Comparison of ENCODE assay signal across 13 cellular contexts in genomic region chr7:47170516-47170915, GRCh38.
A peak's percentile ranks its signal among the peaks of the same experiment; 100 is the strongest.
DNase-seq lines count a peak whose midpoint lies in the region; ATAC-seq and TF ChIP-seq lines count a peak whose summit lies in the region.
"Had no signal": no experiment of that assay in that cellular context is flagged by ENCODE, and none has a peak within 500 bp of the region (broad histone marks: within the 10 kb centered on the region; RNA-seq: fewer than 3 reads in every experiment).

No MANE protein-coding gene starts in this region.

- H4K20me1 ChIP-seq in HCT116 (ENCODE audit: insufficient read depth) = no peaks in the 10 kb centered on the region

- DNase-seq in AG10803 (ENCODE audit: low read depth) (no peak), HCT116 (ENCODE audit: low read depth, low spot score) (no peak), astrocyte of the cerebellum (ENCODE audit: low read depth) (no peak), kidney epithelial cell (ENCODE audit: low read depth) (no peak), NCI-H146 (lab: John Stamatoyannopoulos, UW) (no peak), T1000 (lab: John Stamatoyannopoulos, UW) (no peak)
- DNase-seq: DND-41; KBM-7; left colon; SJCRH30; stimulated activated CD4-positive, alpha-beta T cell treated with anti-CD3 and anti-CD28 coated beads, Interleukin-4, amount 100 ng/mL, for 1 hour had no signal

- no peaks in the 10 kb centered on the region for H3K36me3 ChIP-seq in HCT116 (ENCODE audit: control insufficient read depth in 1 of 2, insufficient read depth in 2 of 2, low read length in 2 of 2)
- no peaks in the 10 kb centered on the region for H3K36me3 ChIP-seq in kidney epithelial cell (ENCODE audit: control insufficient read depth, insufficient read depth, low read length)
- no peaks in the 10 kb centered on the region for H3K36me3 ChIP-seq in gastroesophageal sphincter
- H3K36me3 ChIP-seq: SJCRH30 had no signal

- peak; percentile 53 for TF ChIP-seq CTCF in AG10803 (conservative IDR thresholded peaks at IDR 0.05; ENCODE audit: low read length)
- peak; percentile 23 to 51 (median 47); a peak in 5 of 6 replicates for TF ChIP-seq CTCF in HCT116 (IDR thresholded peaks at IDR 0.05 in 2 of 3, conservative IDR thresholded peaks at IDR 0.05 in 1 of 3; ENCODE audit: borderline replicate concordance in 1 of 3, insufficient read depth in 1 of 3, low read depth in 2 of 3, low read length in 2 of 3)
- peak; percentile 31 for TF ChIP-seq CTCF in astrocyte of the cerebellum (IDR thresholded peaks at IDR 0.05; ENCODE audit: low read depth, low read length, missing control alignments)
- peak; percentile 43 for TF ChIP-seq CTCF in kidney epithelial cell (IDR thresholded peaks at IDR 0.05; ENCODE audit: insufficient read depth, low read length, poor library complexity, severe bottlenecking)
- no peak for TF ChIP-seq CTCF in gastroesophageal sphincter (IDR thresholded peaks at IDR 0.05)

- no peak overlapping the region for H3K4me2 ChIP-seq in HCT116 (ENCODE audit: low read length)

- in situ Hi-C loops in astrocyte of the cerebellum (cut with HindIII; ENCODE audit: low sequenced_read_pairs) = no loop called here

- no peak overlapping the region for H3K27ac ChIP-seq in HCT116 (ENCODE audit: low read depth, low read length)
- H3K27ac ChIP-seq in gastroesophageal sphincter = no peak overlapping the region
- H3K27ac ChIP-seq: SJCRH30 had no signal

- no peak for TF ChIP-seq POLR2A in HCT116 (IDR thresholded peaks at IDR 0.05; ENCODE audit: borderline replicate concordance, extremely low read depth, insufficient read depth, insufficient read length)
- TF ChIP-seq POLR2A in gastroesophageal sphincter (IDR thresholded peaks at IDR 0.05) = no peak

- H3K9ac ChIP-seq in HCT116 (ENCODE audit: low read length) = no peak overlapping the region

- no peaks in the 10 kb centered on the region for H3K27me3 ChIP-seq in HCT116 (ENCODE audit: insufficient read depth, low read length)
- no peaks in the 10 kb centered on the region for H3K27me3 ChIP-seq in kidney epithelial cell (ENCODE audit: control insufficient read depth, insufficient read depth, low read length)
- H3K27me3 ChIP-seq in gastroesophageal sphincter = no peaks in the 10 kb centered on the region

- ATAC-seq in HCT116 (peak; percentile 66; the same call in 1 of the 2 replicates), GM21825 (IDR thresholded peaks at IDR 0.05; ENCODE audit: unreplicated experiment) (no peak), gastroesophageal sphincter (no peak)
- ATAC-seq: left colon had no signal

- no peaks in the 10 kb centered on the region for H3K9me2 ChIP-seq in HCT116 (ENCODE audit: insufficient read depth)

- TF ChIP-seq RAD21 in HCT116 (IDR thresholded peaks at IDR 0.05; ENCODE audit: low read depth) = peak; percentile 59

- no peak overlapping the region for H2AFZ ChIP-seq in HCT116 (ENCODE audit: low read depth, low read length, poor library complexity, severe bottlenecking)

- no peaks in the 10 kb centered on the region for H3K4me1 ChIP-seq in HCT116 (ENCODE audit: control insufficient read depth in 1 of 2, insufficient read depth in 2 of 2, low read length in 2 of 2)
- H3K4me1 ChIP-seq in gastroesophageal sphincter = no peaks in the 10 kb centered on the region
- H3K4me1 ChIP-seq: SJCRH30 had no signal

- POLR2A ChIA-PET in HCT116 (lab: Charles Lee) = no interaction called here

- TF ChIP-seq EP300 in gastroesophageal sphincter (IDR thresholded peaks at IDR 0.05) = no peak

- CTCF ChIA-PET in HCT116 (lab: Charles Lee) = interaction anchor here (1.5 kb wide), 1 partner anchor 70 kb away, joined by 4 read pairs; no protein-coding TSS in a partner anchor

- intact Hi-C loops in HCT116 (cut with micrococcal nuclease) = loop anchor here (10.0 kb wide), 1 partner anchor 1276 kb away; no protein-coding TSS in a partner anchor

- no TSS peak for BruUV-seq in HCT116 (replicated peaks; lab: Mats Ljungman, UMichigan)

- H3K4me3 ChIP-seq in AG10803 (ENCODE audit: low read length) = no peak overlapping the region
- H3K4me3 ChIP-seq in HCT116 (replicated peaks in 1 of 2; ENCODE audit: low read depth in 1 of 2, low read length in 2 of 2) = no peak overlapping the region
- no peak overlapping the region for H3K4me3 ChIP-seq in astrocyte of the cerebellum (ENCODE audit: low read depth, low read length)
- no peak overlapping the region for H3K4me3 ChIP-seq in kidney epithelial cell (ENCODE audit: low read depth, low read length)
- H3K4me3 ChIP-seq in gastroesophageal sphincter = no peak overlapping the region
- H3K4me3 ChIP-seq: SJCRH30 had no signal

- 100% methylated on average over 1 of the region's 1 CpG for WGBS in gastroesophageal sphincter (ENCODE audit: low coverage in 1 of 2), 2 donors

- H3K79me2 ChIP-seq in HCT116 (ENCODE audit: insufficient read depth, low read length) = no peaks in the 10 kb centered on the region

- RAD21 ChIA-PET in HCT116 (lab: Charles Lee; ENCODE audit: low non-redundant PET in 1 of 2, low total read pairs in 2 of 2, uncharacterized antibody in 2 of 2, unreplicated experiment in 2 of 2) = no interaction called here

- H3K9me3 ChIP-seq in HCT116 (ENCODE audit: control insufficient read depth in 1 of 2, insufficient read depth in 1 of 2, low read depth in 1 of 2, low read length in 2 of 2) (no peaks in the 10 kb centered on the region), gastroesophageal sphincter (no peaks in the 10 kb centered on the region)
- H3K9me3 ChIP-seq: SJCRH30 had no signal

TF ChIP-seq in HCT116, 20 proteins besides CTCF, POLR2A, EP300 and RAD21:
- no peak for TF ChIP-seq JUND (IDR thresholded peaks at IDR 0.05)
- no peak for TF ChIP-seq CBX3 (IDR thresholded peaks at IDR 0.05; ENCODE audit: low read depth)
- TF ChIP-seq POLR2AphosphoS5 (IDR thresholded peaks at IDR 0.05; ENCODE audit: low read depth, low read length) = no peak
- TF ChIP-seq ELF1 (IDR thresholded peaks at IDR 0.05; ENCODE audit: borderline replicate concordance, low read depth) = no peak
- no peak for TF ChIP-seq EGR1 (IDR thresholded peaks at IDR 0.05; ENCODE audit: low read depth)
- TF ChIP-seq YY1 (IDR thresholded peaks at IDR 0.05; ENCODE audit: extremely low read depth, insufficient replicate concordance, low read depth, low read length) = no peak
- no peak for TF ChIP-seq SRF (IDR thresholded peaks at IDR 0.05; ENCODE audit: low read depth)
- TF ChIP-seq, protein P1, sequence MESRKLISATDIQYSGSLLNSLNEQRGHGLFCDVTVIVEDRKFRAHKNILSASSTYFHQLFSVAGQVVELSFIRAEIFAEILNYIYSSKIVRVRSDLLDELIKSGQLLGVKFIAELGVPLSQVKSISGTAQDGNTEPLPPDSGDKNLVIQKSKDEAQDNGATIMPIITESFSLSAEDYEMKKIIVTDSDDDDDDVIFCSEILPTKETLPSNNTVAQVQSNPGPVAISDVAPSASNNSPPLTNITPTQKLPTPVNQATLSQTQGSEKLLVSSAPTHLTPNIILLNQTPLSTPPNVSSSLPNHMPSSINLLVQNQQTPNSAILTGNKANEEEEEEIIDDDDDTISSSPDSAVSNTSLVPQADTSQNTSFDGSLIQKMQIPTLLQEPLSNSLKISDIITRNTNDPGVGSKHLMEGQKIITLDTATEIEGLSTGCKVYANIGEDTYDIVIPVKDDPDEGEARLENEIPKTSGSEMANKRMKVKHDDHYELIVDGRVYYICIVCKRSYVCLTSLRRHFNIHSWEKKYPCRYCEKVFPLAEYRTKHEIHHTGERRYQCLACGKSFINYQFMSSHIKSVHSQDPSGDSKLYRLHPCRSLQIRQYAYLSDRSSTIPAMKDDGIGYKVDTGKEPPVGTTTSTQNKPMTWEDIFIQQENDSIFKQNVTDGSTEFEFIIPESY (IDR thresholded peaks at IDR 0.05; ENCODE audit: extremely low read depth, insufficient replicate concordance, low read length) = no peak
- TF ChIP-seq TCF7L2 (IDR thresholded peaks at IDR 0.05; ENCODE audit: borderline replicate concordance, extremely low read depth, insufficient read depth, insufficient read length) = no peak

Comparison
In these comparisons a context has a peak if more than half of its experiments do, and no peak if none do; other contexts are left out.
1. CTCF ChIP-seq: peak in AG10803 (single experiment), HCT116 (3 of 3), astrocyte of the cerebellum (single experiment) and kidney epithelial cell (single experiment); none in gastroesophageal sphincter (0 of 4).